Comparison of ENCODE assay signal across 1 cellular context in genomic region chr6:43913388-43914271, GRCh38.
TF ChIP-seq lines count a peak whose summit lies in the region.

No MANE protein-coding gene starts in this region.

TF ChIP-seq in K562, 482 proteins besides CTCF, POLR2A, EP300 and RAD21 (continued from another document and continues in another):
- TF ChIP-seq ZBTB2 (IDR thresholded peaks at IDR 0.05): no peak
- TF ChIP-seq PBX2 (CRISPR knock-in tag; IDR thresholded peaks at IDR 0.05; ENCODE audit: low read depth): no peak
- peak; percentile 73 for TF ChIP-seq PBX2 (tag; conservative IDR thresholded peaks at IDR 0.05; ENCODE audit: low read depth)
- 0 out of 2 replicates have a peak, but pooled peaks have one; percentile 21 for TF ChIP-seq ARID1B (IDR thresholded peaks at IDR 0.05)
- TF ChIP-seq MYC (IDR thresholded peaks at IDR 0.05; ENCODE audit: low read depth, low read length): no peak
- TF ChIP-seq MYC (CRISPR knock-in tag; IDR thresholded peaks at IDR 0.05; ENCODE audit: borderline replicate concordance, low read depth): peak; percentile 38; the same call in 1 of the 2 replicates
- TF ChIP-seq MEIS2 (IDR thresholded peaks at IDR 0.05; ENCODE audit: partially characterized antibody): peak; percentile 86
- peak; percentile 72; the same call in 1 of the 2 replicates for TF ChIP-seq MECOM (CRISPR knock-in tag; IDR thresholded peaks at IDR 0.05)
- no peak for TF ChIP-seq ZNF75A (CRISPR knock-in tag; IDR thresholded peaks at IDR 0.05)
- no peak for TF ChIP-seq SMARCC2 (IDR thresholded peaks at IDR 0.05; ENCODE audit: low read depth)
- peak; percentile 62; the same call in 1 of the 2 replicates for TF ChIP-seq ZNF584 (CRISPR knock-in tag; IDR thresholded peaks at IDR 0.05; ENCODE audit: low read depth)
- peak; percentile 17 for TF ChIP-seq HMGN3 (IDR thresholded peaks at IDR 0.05; ENCODE audit: borderline replicate concordance, extremely low read depth, insufficient read length, low read depth, low read length)
- TF ChIP-seq ZBTB9 (CRISPR knock-in tag; IDR thresholded peaks at IDR 0.05): 0 out of 2 replicates have a peak, but pooled peaks have one; percentile 64
- TF ChIP-seq CTBP1 (IDR thresholded peaks at IDR 0.05; ENCODE audit: borderline replicate concordance): peak; percentile 59; the same call in 1 of the 2 replicates
- peak; percentile 81; the same call in 1 of the 2 replicates for TF ChIP-seq TOE1 (IDR thresholded peaks at IDR 0.05; ENCODE audit: borderline replicate concordance)
- TF ChIP-seq TOE1 (CRISPR knock-in tag; IDR thresholded peaks at IDR 0.05; ENCODE audit: borderline replicate concordance, low read depth): no peak
- no peak for TF ChIP-seq ZNF764 (CRISPR knock-in tag; IDR thresholded peaks at IDR 0.05; ENCODE audit: low read depth)
- TF ChIP-seq THRB (CRISPR knock-in tag; conservative IDR thresholded peaks at IDR 0.05): 0 out of 2 replicates have a peak, but pooled peaks have one; percentile 17
- peak; percentile 50; the same call in 1 of the 2 replicates for TF ChIP-seq TFE3 (CRISPR knock-in tag; IDR thresholded peaks at IDR 0.05)
- peak in 1 of 2 experiments; percentile 55 for TF ChIP-seq AFF1 (IDR thresholded peaks at IDR 0.05; ENCODE audit: low read depth in 1 of 2, partially characterized antibody in 2 of 2)
- peak in 1 of 2 experiments; percentile 12; a peak in 1 of 4 replicates for TF ChIP-seq MAZ (CRISPR knock-in tag; conservative IDR thresholded peaks at IDR 0.05 in 1 of 2, IDR thresholded peaks at IDR 0.05 in 1 of 2)
- peak; percentile 59; the same call in 1 of the 2 replicates for TF ChIP-seq ZNF175 (CRISPR knock-in tag; IDR thresholded peaks at IDR 0.05; ENCODE audit: low read depth)
- 0 out of 2 replicates have a peak, but pooled peaks have one; percentile 17 for TF ChIP-seq VEZF1 (CRISPR knock-in tag; IDR thresholded peaks at IDR 0.05)
- peak; percentile 66; the same call in 1 of the 2 replicates for TF ChIP-seq JUND (IDR thresholded peaks at IDR 0.05; ENCODE audit: borderline replicate concordance, low read depth, low read length)
- TF ChIP-seq JUND (tag; IDR thresholded peaks at IDR 0.05; ENCODE audit: borderline replicate concordance, low read depth, low read length): peak; percentile 40; the same call in 1 of the 3 replicates
- TF ChIP-seq ZNF395 (CRISPR knock-in tag; IDR thresholded peaks at IDR 0.05): peak; percentile 74; the same call in 1 of the 2 replicates
- 0 out of 2 replicates have a peak, but pooled peaks have one; percentile 18 for TF ChIP-seq BHLHE40 (IDR thresholded peaks at IDR 0.05; ENCODE audit: low read length)
- TF ChIP-seq DMBX1 (CRISPR knock-in tag; IDR thresholded peaks at IDR 0.05; ENCODE audit: borderline replicate concordance): 0 out of 2 replicates have a peak, but pooled peaks have one; percentile 28
- TF ChIP-seq NR2C2 (CRISPR knock-in tag; IDR thresholded peaks at IDR 0.05): no peak
- 0 out of 2 replicates have a peak, but pooled peaks have one; percentile 11 for TF ChIP-seq NR2C2 (tag; IDR thresholded peaks at IDR 0.05)
- no peak for TF ChIP-seq FOXA3 (CRISPR knock-in tag; conservative IDR thresholded peaks at IDR 0.05 in 1 of 2, IDR thresholded peaks at IDR 0.05 in 1 of 2)
- no peak for TF ChIP-seq KHSRP (IDR thresholded peaks at IDR 0.05)
- no peak for TF ChIP-seq GATAD2B (IDR thresholded peaks at IDR 0.05; ENCODE audit: borderline replicate concordance)
- TF ChIP-seq AFF4 (CRISPR knock-in tag; IDR thresholded peaks at IDR 0.05): no peak
- peak; percentile 36; the same call in 1 of the 2 replicates for TF ChIP-seq SMARCA4 (IDR thresholded peaks at IDR 0.05)
- 0 out of 2 replicates have a peak, but pooled peaks have one; percentile 18 for TF ChIP-seq E2F3 (CRISPR knock-in tag; IDR thresholded peaks at IDR 0.05)
- TF ChIP-seq ZNF79 (CRISPR knock-in tag; IDR thresholded peaks at IDR 0.05; ENCODE audit: low read depth): 0 out of 2 replicates have a peak, but pooled peaks have one; percentile 17
- TF ChIP-seq MCM3 (IDR thresholded peaks at IDR 0.05): no peak
- TF ChIP-seq NELFE (IDR thresholded peaks at IDR 0.05; ENCODE audit: insufficient read depth, insufficient read length): no peak
